ENCODE assay signal across 33 cellular contexts in genomic region chr3:75115695-75116094, GRCh38.
DNase-seq lines count a peak whose midpoint lies in the region; ATAC-seq, FAIRE-seq and TF ChIP-seq lines count a peak whose summit lies in the region.
"Had no signal": no experiment of that assay in that cellular context is flagged by ENCODE, and none has a peak within 500 bp of the region (broad histone marks: within the 10 kb centered on the region; RNA-seq: fewer than 3 reads in every experiment).

No MANE protein-coding gene starts in this region.

- TF ChIP-seq POLR2A in HepG2 (IDR thresholded peaks at IDR 0.05; ENCODE audit: insufficient read depth in 1 of 2, low read depth in 2 of 2, low read length in 2 of 2) (no peak), right lobe of liver (IDR thresholded peaks at IDR 0.05) (no peak), A549 (IDR thresholded peaks at IDR 0.05; ENCODE audit: low read length) (no peak), IMR-90 (IDR thresholded peaks at IDR 0.05; ENCODE audit: low read depth, low read length) (no peak), K562 (conservative IDR thresholded peaks at IDR 0.05) (no peak)

- H2AK9ac ChIP-seq in IMR-90 (replicated peaks; ENCODE audit: low read depth, low read length, poor library complexity), result no peak overlapping the region

- dilution Hi-C loops in IMR-90 (cut with HindIII; ENCODE audit: low sequenced_read_pairs, unreplicated experiment), result no loop called here

- H3K9me1 ChIP-seq in IMR-90 (ENCODE audit: insufficient read depth, low read length) (no peaks in the 10 kb centered on the region), K562 (ENCODE audit: control insufficient read depth, insufficient read depth, low read length) (no peaks in the 10 kb centered on the region)

- no peak overlapping the region for H4K8ac ChIP-seq in IMR-90 (ENCODE audit: low read depth in 2 of 2, low read length in 2 of 2)

- no peaks in the 10 kb centered on the region for H3K79me2 ChIP-seq in HepG2 (ENCODE audit: insufficient read depth, low read length)
- H3K79me2 ChIP-seq in K562 (ENCODE audit: control insufficient read depth, insufficient read depth, low read length), result no peaks in the 10 kb centered on the region

- DNase-seq in HepG2 (ENCODE audit: low spot score), result no peak
- DNase-seq in right lobe of liver, result no peak
- no peak for DNase-seq in A549 (ENCODE audit: low read depth in 1 of 2, low spot score in 1 of 2)
- DNase-seq in IMR-90, result no peak
- no peak for DNase-seq in K562 (ENCODE audit: extremely low read depth in 1 of 4, low spot score in 3 of 4)
- DNase-seq: 8988T; ACHN; AML-193; BE2C; C1 segment of cervical spinal cord; Caco-2; Calu3; CD4-positive, alpha-beta memory T cell; CD4-positive, alpha-beta T cell; CD4-positive, CD25-positive, alpha-beta regulatory T cell; CD8-positive, alpha-beta memory T cell; CD8-positive, alpha-beta T cell; COR-L47; DMS 273 treated with DMSO at 0.1 percent for 48 hours; DMS153; DMS53; DMS79; DMS79 treated with DMSO at 0.1 percent for 48 hours; DND-41; EL had no signal

- POLR2A ChIA-PET in HepG2 (lab: Yijun Ruan, JAX), result no interaction called here
- POLR2A ChIA-PET in A549 (lab: Yijun Ruan, JAX), result no interaction called here
- POLR2A ChIA-PET in IMR-90 (lab: Charles Lee; ENCODE audit: unreplicated experiment), result no interaction called here
- POLR2A ChIA-PET in K562 (lab: Yijun Ruan, JAX), result no interaction called here

- H3K9me3 ChIP-seq in HepG2 (ENCODE audit: low read length) (no peaks in the 10 kb centered on the region; the same call in 1 of the 2 replicates), right lobe of liver (no peaks in the 10 kb centered on the region), A549 (no peaks in the 10 kb centered on the region), IMR-90 (ENCODE audit: control insufficient read depth, insufficient read depth, low read length) (no peaks in the 10 kb centered on the region), K562 (replicated peaks; ENCODE audit: control insufficient read depth, insufficient read depth, low read depth, low read length) (no peaks in the 10 kb centered on the region)
- H3K9me3 ChIP-seq: BE2C; BLaER1; BLaER1 treated with 17β-estradiol and CSF1 and Interleukin-3, amounts not matched to agents 10 nM and 100 nM; Caco-2 had no signal

- H3K79me1 ChIP-seq in IMR-90 (ENCODE audit: low read depth in 1 of 2, low read length in 2 of 2), result no peaks in the 10 kb centered on the region

- no peak for TF ChIP-seq EP300 in HepG2 (IDR thresholded peaks at IDR 0.05; ENCODE audit: low read depth in 2 of 2, low read length in 2 of 2)
- no peak for TF ChIP-seq EP300 in HepG2 (CRISPR knock-in tag; IDR thresholded peaks at IDR 0.05; ENCODE audit: borderline replicate concordance)
- no peak for TF ChIP-seq EP300 in A549 (IDR thresholded peaks at IDR 0.05)
- TF ChIP-seq EP300 in K562 (IDR thresholded peaks at IDR 0.05; ENCODE audit: low read length), result no peak

- FAIRE-seq in HepG2 (lab: Jason Lieb, UNC) (no peak), A549 (lab: Jason Lieb, UNC) (no peak), K562 (lab: Jason Lieb, UNC) (no peak)
- FAIRE-seq: A204.1 had no signal

- H3K4ac ChIP-seq in IMR-90 (ENCODE audit: low read depth, low read length), result no peak overlapping the region

- TF ChIP-seq CTCF in HepG2 (CRISPR knock-in tag; IDR thresholded peaks at IDR 0.05) (no peak), right lobe of liver (IDR thresholded peaks at IDR 0.05) (no peak), A549 (IDR thresholded peaks at IDR 0.05) (no peak), IMR-90 (conservative IDR thresholded peaks at IDR 0.05; ENCODE audit: low read depth, low read length) (no peak), K562 (IDR thresholded peaks at IDR 0.05 in 2 of 3, conservative IDR thresholded peaks at IDR 0.05 in 1 of 3; ENCODE audit: insufficient read depth in 2 of 3, low read depth in 1 of 3, low read length in 3 of 3) (no peak)

- in situ Hi-C loops in HepG2 (cut with HindIII; ENCODE audit: extremely low pct_ligation_motif_present, low pct_unique_long_range_greater_than_20kb) (no loop called here), IMR-90 (cut with MboI; ENCODE audit: low sequenced_read_pairs) (no loop called here), K562 (cut with MboI) (no loop called here)

- ATAC-seq in HepG2 (no peak), right lobe of liver (no peak), A549 (no peak), IMR-90 (ENCODE audit: low read depth) (no peak), K562 (no peak), HG02678 (IDR thresholded peaks at IDR 0.05; ENCODE audit: unreplicated experiment) (no peak), GM21529 (IDR thresholded peaks at IDR 0.05; ENCODE audit: unreplicated experiment) (no peak), GM18873 (IDR thresholded peaks at IDR 0.05; ENCODE audit: low FRiP score, unreplicated experiment) (no peak)
- ATAC-seq: CD8-positive, alpha-beta T cell had no signal

- no peaks in the 10 kb centered on the region for H3K27me3 ChIP-seq in HepG2 (ENCODE audit: control insufficient read depth in 1 of 2, insufficient read depth in 2 of 2, low read length in 2 of 2)
- H3K27me3 ChIP-seq in right lobe of liver, result no peaks in the 10 kb centered on the region
- H3K27me3 ChIP-seq in IMR-90 (ENCODE audit: control insufficient read depth, insufficient read depth, low read length), result no peaks in the 10 kb centered on the region
- H3K27me3 ChIP-seq in K562 (ENCODE audit: control insufficient read depth in 2 of 2, insufficient read depth in 2 of 2, low read length in 2 of 2), result no peaks in the 10 kb centered on the region
- H3K27me3 ChIP-seq: BE2C; BLaER1; BLaER1 treated with 17β-estradiol and CSF1 and Interleukin-3, amounts not matched to agents 10 nM and 100 nM had no signal

- TF ChIP-seq RAD21 in HepG2 (CRISPR knock-in tag; IDR thresholded peaks at IDR 0.05), result no peak
- no peak for TF ChIP-seq RAD21 in A549 (conservative IDR thresholded peaks at IDR 0.05 in 1 of 2, IDR thresholded peaks at IDR 0.05 in 1 of 2)
- no peak for TF ChIP-seq RAD21 in IMR-90 (IDR thresholded peaks at IDR 0.05; ENCODE audit: low read length)
- no peak for TF ChIP-seq RAD21 in K562 (CRISPR knock-in tag; conservative IDR thresholded peaks at IDR 0.05 in 1 of 2, IDR thresholded peaks at IDR 0.05 in 1 of 2)

- H3K18ac ChIP-seq in IMR-90 (ENCODE audit: low read depth, low read length), result no peak overlapping the region

- H2AFZ ChIP-seq in HepG2 (ENCODE audit: low read length), result no peak overlapping the region
- no peak overlapping the region for H2AFZ ChIP-seq in IMR-90 (replicated peaks; ENCODE audit: low read length, poor library complexity)
- no peak overlapping the region for H2AFZ ChIP-seq in K562 (ENCODE audit: low read depth, low read length)

- H4K5ac ChIP-seq in IMR-90 (ENCODE audit: low read depth, low read length), result no peak overlapping the region

- no peak overlapping the region for H3K27ac ChIP-seq in HepG2 (ENCODE audit: extremely low read length, insufficient read depth, low read length)
- no peak overlapping the region for H3K27ac ChIP-seq in right lobe of liver
- H3K27ac ChIP-seq in A549, result no peak overlapping the region
- H3K27ac ChIP-seq in IMR-90 (ENCODE audit: insufficient read depth, low read length), result no peak overlapping the region
- H3K27ac ChIP-seq in K562 (ENCODE audit: extremely low read depth, low read depth, low read length), result no peak overlapping the region
- H3K27ac ChIP-seq: 22Rv1; BLaER1; BLaER1 treated with 17β-estradiol and CSF1 and Interleukin-3, amounts not matched to agents 10 nM and 100 nM; C4-2B had no signal

- H3K14ac ChIP-seq in IMR-90 (replicated peaks; ENCODE audit: low read depth, low read length), result no peak overlapping the region

- no peak overlapping the region for H3K56ac ChIP-seq in IMR-90 (ENCODE audit: extremely low read depth, insufficient read depth, low read length)

- H2BK5ac ChIP-seq in IMR-90 (ENCODE audit: low read depth, low read length, poor library complexity, severe bottlenecking), result no peak overlapping the region

- H2BK20ac ChIP-seq in IMR-90 (ENCODE audit: low read depth, low read length), result no peak overlapping the region

- no peak overlapping the region for H3K4me2 ChIP-seq in HepG2 (ENCODE audit: low read depth, low read length)
- H3K4me2 ChIP-seq in A549, result no peak overlapping the region
- no peak overlapping the region for H3K4me2 ChIP-seq in IMR-90 (ENCODE audit: low read depth, low read length)
- H3K4me2 ChIP-seq in K562 (ENCODE audit: insufficient read depth, low read length), result no peak overlapping the region
- H3K4me2 ChIP-seq: BLaER1; BLaER1 treated with 17β-estradiol and CSF1 and Interleukin-3, amounts not matched to agents 10 nM and 100 nM had no signal

- no peaks in the 10 kb centered on the region for H3K36me3 ChIP-seq in HepG2 (replicated peaks in 1 of 2; ENCODE audit: control insufficient read depth in 1 of 2, insufficient read depth in 2 of 2, low read length in 2 of 2)
- no peaks in the 10 kb centered on the region for H3K36me3 ChIP-seq in right lobe of liver
- no peaks in the 10 kb centered on the region for H3K36me3 ChIP-seq in IMR-90 (ENCODE audit: control insufficient read depth, insufficient read depth, low read length)
- no peaks in the 10 kb centered on the region for H3K36me3 ChIP-seq in K562 (ENCODE audit: control insufficient read depth, insufficient read depth, low read length)
- H3K36me3 ChIP-seq: BE2C; BLaER1; BLaER1 treated with 17β-estradiol and CSF1 and Interleukin-3, amounts not matched to agents 10 nM and 100 nM had no signal

- no peak overlapping the region for H2BK120ac ChIP-seq in IMR-90 (ENCODE audit: low read depth, low read length)

- CTCF ChIA-PET in HepG2 (lab: Yijun Ruan, JAX; ENCODE audit: low intra/inter-chr PET ratio, low total read pairs), result no interaction called here
- CTCF ChIA-PET in A549 (lab: Yijun Ruan, JAX), result no interaction called here
- CTCF ChIA-PET in IMR-90 (lab: Yijun Ruan, JAX), result no interaction called here
- CTCF ChIA-PET in K562 (lab: Yijun Ruan, JAX; ENCODE audit: low intra/inter-chr PET ratio), result no interaction called here

- H3K4me3 ChIP-seq in HepG2 (replicated peaks in 1 of 3; ENCODE audit: insufficient read depth in 1 of 3, low read depth in 2 of 3, low read length in 3 of 3) (no peak overlapping the region), right lobe of liver (no peak overlapping the region), A549 (no peak overlapping the region), IMR-90 (ENCODE audit: insufficient read depth, low read depth, low read length) (no peak overlapping the region), K562 (no peak overlapping the region)
- H3K4me3 ChIP-seq: BLaER1; BLaER1 treated with 17β-estradiol and CSF1 and Interleukin-3, amounts not matched to agents 10 nM and 100 nM had no signal

- no peak overlapping the region for H2AK5ac ChIP-seq in IMR-90 (ENCODE audit: low read depth, low read length)

- H2BK15ac ChIP-seq in IMR-90 (ENCODE audit: low read depth, low read length), result no peak overlapping the region

- BruUV-seq in HepG2 (replicated peaks; lab: Mats Ljungman, UMichigan), result no TSS peak
- BruUV-seq in IMR-90 (replicated peaks; lab: Mats Ljungman, UMichigan), result no TSS peak
- BruUV-seq in K562 (replicated peaks; lab: Mats Ljungman, UMichigan), result no TSS peak

- H4K91ac ChIP-seq in IMR-90 (ENCODE audit: insufficient read depth, low read depth, low read length), result no peak overlapping the region

- H3K23ac ChIP-seq in IMR-90 (ENCODE audit: low read depth, low read length), result no peak overlapping the region

- H3K4me1 ChIP-seq in HepG2 (ENCODE audit: insufficient read depth, low read length) (no peaks in the 10 kb centered on the region), right lobe of liver (no peaks in the 10 kb centered on the region), A549 (no peaks in the 10 kb centered on the region), IMR-90 (ENCODE audit: control insufficient read depth, insufficient read depth, low read length) (no peaks in the 10 kb centered on the region), K562 (replicated peaks in 1 of 2; ENCODE audit: control insufficient read depth in 2 of 2, insufficient read depth in 2 of 2, low read length in 2 of 2) (no peaks in the 10 kb centered on the region)
- H3K4me1 ChIP-seq: BE2C; BLaER1; BLaER1 treated with 17β-estradiol and CSF1 and Interleukin-3, amounts not matched to agents 10 nM and 100 nM; Caco-2 had no signal

- H3K9ac ChIP-seq in HepG2 (ENCODE audit: insufficient read depth, low read depth, low read length), result no peak overlapping the region
- H3K9ac ChIP-seq in IMR-90 (ENCODE audit: low read depth, low read length), result no peak overlapping the region
- H3K9ac ChIP-seq in K562 (ENCODE audit: insufficient read depth in 1 of 2, low read depth in 2 of 2, low read length in 2 of 2), result no peak overlapping the region
- H3K9ac ChIP-seq: BLaER1; BLaER1 treated with 17β-estradiol and CSF1 and Interleukin-3, amounts not matched to agents 10 nM and 100 nM had no signal

- 2% methylated on average over 2 of the region's 2 CpGs for WGBS in HepG2 (ENCODE audit: low lambda C conversion rate)
- 45% methylated on average over 2 of the region's 2 CpGs for WGBS in right lobe of liver (ENCODE audit: insufficient coverage, low coverage, low lambda C conversion rate, missing lambda C conversion rate)
- 3% methylated on average over 2 of the region's 2 CpGs for WGBS in A549 (ENCODE audit: missing lambda C conversion rate)
- WGBS in IMR-90 (ENCODE audit: extremely low coverage in 2 of 2, insufficient read length in 1 of 2), 2 experiments, result no CpG with 5 or more reads among the region's 2 CpGs
- WGBS in K562 (ENCODE audit: insufficient coverage, low coverage, missing lambda C conversion rate), result 0% methylated on average over 2 of the region's 2 CpGs

- H4K20me1 ChIP-seq in HepG2 (ENCODE audit: insufficient read depth, low read length) (no peaks in the 10 kb centered on the region), IMR-90 (ENCODE audit: insufficient read depth, low read length) (no peaks in the 10 kb centered on the region), K562 (replicated peaks; ENCODE audit: control insufficient read depth, insufficient read depth, low read length) (no peaks in the 10 kb centered on the region)
- H4K20me1 ChIP-seq: BLaER1; BLaER1 treated with 17β-estradiol and CSF1 and Interleukin-3, amounts not matched to agents 10 nM and 100 nM had no signal

- intact Hi-C loops in HepG2 (cut with micrococcal nuclease; ENCODE audit: unreplicated experiment) (no loop called here), right lobe of liver (cut with DNase I) (no loop called here), IMR-90 (cut with micrococcal nuclease) (no loop called here), K562 (cut with micrococcal nuclease) (no loop called here)

Comparison
In these comparisons a context has a peak if more than half of its experiments do, and no peak if none do; other contexts are left out.
1. Of the 241 proteins assayed by ChIP-seq in both HepG2 and K562: peak only in HepG2: MAFF; only in K562: none; in both: MAFK; in neither: 239.